10 cellular contexts compared by ENCODE assay signal in the genomic region with DNA sequence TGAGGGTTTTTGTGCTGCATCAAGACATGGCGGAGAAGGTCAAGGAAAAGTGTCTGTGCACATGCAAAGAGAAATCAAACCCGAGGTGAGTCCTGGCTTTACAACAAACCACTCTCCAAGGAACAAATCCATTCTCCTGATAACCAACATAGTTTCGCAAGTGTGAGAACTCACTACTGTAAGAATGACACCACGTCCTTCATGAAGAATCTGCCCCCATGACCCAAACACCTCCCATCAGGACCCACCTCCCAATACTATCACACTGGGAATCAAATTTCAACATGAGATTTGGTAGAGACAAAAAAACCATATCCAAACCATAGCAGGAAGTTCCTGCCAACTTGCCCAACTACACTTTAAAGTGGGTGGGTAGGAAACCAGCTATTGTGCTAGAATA. TPM values are rescaled to one million over a fixed set of nuclear protein-coding genes. Genes with fewer than 3 reads are reported as not detected.
DNase-seq lines count a peak whose midpoint lies in the region; ATAC-seq, FAIRE-seq and TF ChIP-seq lines count a peak whose summit lies in the region.
"Had no signal": no experiment of that assay in that cellular context is flagged by ENCODE, and none has a peak within 500 bp of the region (broad histone marks: within the 10 kb centered on the region; RNA-seq: fewer than 3 reads in every experiment).

No MANE protein-coding gene starts in this region.

- H2AFZ ChIP-seq in astrocyte (ENCODE audit: low read depth, low read length) = no peak overlapping the region

- H3K4me1 Mint-ChIP-seq in astrocyte (ENCODE audit: low read depth, unreplicated experiment) = peaks cover 25% of the 10 kb centered on the region
- peaks cover 35% of the 10 kb centered on the region for H3K4me1 Mint-ChIP-seq in nephron
- H3K4me1 Mint-ChIP-seq in activated naive CD4-positive, alpha-beta T cell treated with anti-CD3 and anti-CD28 coated beads, Interleukin-2, amount 10 ng/mL, durations not matched to agents 7 days and 5 days = peaks cover 37% of the 10 kb centered on the region

- H3K27ac ChIP-seq in astrocyte (ENCODE audit: low read depth, low read length) = no peak overlapping the region
- H3K27ac ChIP-seq: WERI-Rb-1 had no signal

- no peak overlapping the region for H3K4me3 ChIP-seq in astrocyte (ENCODE audit: insufficient read depth, low read depth, low read length)

- H3K79me2 ChIP-seq in astrocyte (ENCODE audit: insufficient read depth, low read length) = peaks cover 19% of the 10 kb centered on the region

- no peaks in the 10 kb centered on the region for H3K27me3 ChIP-seq in astrocyte (ENCODE audit: insufficient read depth, low read length)
- H3K27me3 ChIP-seq: transverse colon had no signal

- DNase-seq in CD1c-positive myeloid dendritic cell (ENCODE audit: extremely low spot score) (peak; percentile 25), HCEC 1CT (peak; percentile 30), astrocyte (ENCODE audit: low read depth) (no peak), SIG-M5 treated with dmso at 0.1 percent for 504 hours (lab: John Stamatoyannopoulos, UW; ENCODE audit: unreplicated experiment) (no peak), SIG-M5 (lab: John Stamatoyannopoulos, UW) (no peak)
- DNase-seq in activated naive CD4-positive, alpha-beta T cell treated with anti-CD3 and anti-CD28 coated beads, Interleukin-2, amount 10 ng/mL, durations not matched to agents 7 days and 5 days = no peak
- DNase-seq: transverse colon, WERI-Rb-1 had no signal

- H3K9me3 Mint-ChIP-seq in astrocyte (ENCODE audit: unreplicated experiment) (no peaks in the 10 kb centered on the region), nephron (no peaks in the 10 kb centered on the region)
- H3K9me3 Mint-ChIP-seq in activated naive CD4-positive, alpha-beta T cell treated with anti-CD3 and anti-CD28 coated beads, Interleukin-2, amount 10 ng/mL, durations not matched to agents 7 days and 5 days = no peaks in the 10 kb centered on the region

- no peak for TF ChIP-seq CTCF in astrocyte (IDR thresholded peaks at IDR 0.05; ENCODE audit: insufficient read depth, low read depth, low read length)
- TF ChIP-seq CTCF in nephron (IDR thresholded peaks at IDR 0.05; ENCODE audit: unreplicated experiment in 3 of 3) = no peak

- H3K27ac Mint-ChIP-seq in astrocyte (ENCODE audit: unreplicated experiment) = peak overlapping the region; percentile 2
- peak overlapping the region; percentile 68 to 99 (median 98) for H3K27ac Mint-ChIP-seq in nephron
- no peak overlapping the region for H3K27ac Mint-ChIP-seq in activated naive CD4-positive, alpha-beta T cell treated with anti-CD3 and anti-CD28 coated beads, Interleukin-2, amount 10 ng/mL, durations not matched to agents 7 days and 5 days

- FAIRE-seq in astrocyte (lab: Jason Lieb, UNC) = no peak

- H3K9me3 ChIP-seq in astrocyte (ENCODE audit: insufficient read depth, low read depth, low read length) = no peaks in the 10 kb centered on the region
- H3K9me3 ChIP-seq: transverse colon had no signal

- H3K36me3 ChIP-seq in astrocyte (ENCODE audit: insufficient read depth, low read length) = no peaks in the 10 kb centered on the region
- H3K36me3 ChIP-seq: transverse colon had no signal

- H3K27me3 Mint-ChIP-seq in astrocyte (ENCODE audit: low read depth, unreplicated experiment) (no peaks in the 10 kb centered on the region), nephron (ENCODE audit: low read depth) (no peaks in the 10 kb centered on the region)
- no peaks in the 10 kb centered on the region for H3K27me3 Mint-ChIP-seq in activated naive CD4-positive, alpha-beta T cell treated with anti-CD3 and anti-CD28 coated beads, Interleukin-2, amount 10 ng/mL, durations not matched to agents 7 days and 5 days

- H4K20me1 ChIP-seq in astrocyte (ENCODE audit: insufficient read depth, low read length) = peaks cover 12% of the 10 kb centered on the region

- H3K9ac ChIP-seq in astrocyte (ENCODE audit: low read length) = no peak overlapping the region

- no peak overlapping the region for H3K4me2 ChIP-seq in astrocyte (ENCODE audit: low read length)

- ATAC-seq in HG03354 (IDR thresholded peaks at IDR 0.05; ENCODE audit: poor library complexity, severe bottlenecking, unreplicated experiment) = no peak

- H3K4me3 Mint-ChIP-seq in astrocyte (ENCODE audit: unreplicated experiment) = peak overlapping the region; percentile 85
- H3K4me3 Mint-ChIP-seq in nephron = peak overlapping the region; percentile 91 to 96 (median 95)
- H3K4me3 Mint-ChIP-seq in activated naive CD4-positive, alpha-beta T cell treated with anti-CD3 and anti-CD28 coated beads, Interleukin-2, amount 10 ng/mL, durations not matched to agents 7 days and 5 days = no peak overlapping the region

- peaks cover 18% of the 10 kb centered on the region for H3K4me1 ChIP-seq in astrocyte (ENCODE audit: insufficient read depth, low read length)

- CTCF ChIA-PET in activated naive CD4-positive, alpha-beta T cell treated with anti-CD3 and anti-CD28 coated beads, Interleukin-2, amount 10 ng/mL, durations not matched to agents 7 days and 5 days (lab: Charles Lee) = no interaction called here

- H3K36me3 Mint-ChIP-seq in astrocyte (ENCODE audit: low read depth, unreplicated experiment) (peaks cover 3% of the 10 kb centered on the region), nephron (ENCODE audit: low read depth) (peaks cover 5% of the 10 kb centered on the region)
- no peaks in the 10 kb centered on the region for H3K36me3 Mint-ChIP-seq in activated naive CD4-positive, alpha-beta T cell treated with anti-CD3 and anti-CD28 coated beads, Interleukin-2, amount 10 ng/mL, durations not matched to agents 7 days and 5 days

RNA-seq across cellular contexts. Expression of a gene that starts 2.4 kb away (rescaled TPM):
- 60.2 and 67.1 TPM in 2 replicates for total RNA-seq in astrocyte

RNA-seq across cellular contexts. Expression of a gene that starts 39.1 kb away (rescaled TPM):
- total RNA-seq in astrocyte = 11.7 and 12.4 TPM in 2 replicates

Comparison
In these comparisons a context has a peak if more than half of its experiments do, and no peak if none do; other contexts are left out.
1. DNase-seq: peak in CD1c-positive myeloid dendritic cell (single experiment) and HCEC 1CT (single experiment); none in astrocyte (single experiment), SIG-M5 treated with dmso at 0.1 percent for 504 hours (single experiment), SIG-M5 (single experiment) and activated naive CD4-positive, alpha-beta T cell treated with anti-CD3 and anti-CD28 coated beads, Interleukin-2, amount 10 ng/mL, durations not matched to agents 7 days and 5 days (single experiment).